7 cellular contexts compared by ENCODE assay signal in genomic region chr6:157143171-157143884, GRCh38.
DNase-seq lines count a peak whose midpoint lies in the region; ATAC-seq and TF ChIP-seq lines count a peak whose summit lies in the region.

No MANE protein-coding gene starts in this region.

- peaks cover 28 to 45% of the 10 kb centered on the region in 2 experiments for H3K4me1 ChIP-seq in SK-N-SH (ENCODE audit: control insufficient read depth in 1 of 2, insufficient read depth in 2 of 2, low read depth in 1 of 2, low read length in 1 of 2)

- ATAC-seq in GM21576 (IDR thresholded peaks at IDR 0.05; ENCODE audit: unreplicated experiment): no peak

- TF ChIP-seq RAD21 in SK-N-SH (IDR thresholded peaks at IDR 0.05; ENCODE audit: low read length): no peak

- H3K36me3 Mint-ChIP-seq in HFFc6 (ENCODE audit: low read depth) (peaks cover 12% of the 10 kb centered on the region), progenitor cell of endocrine pancreas (ENCODE audit: insufficient read depth) (peaks cover 13% of the 10 kb centered on the region)

- no peaks in the 10 kb centered on the region for H3K9me3 Mint-ChIP-seq in HFFc6
- H3K9me3 Mint-ChIP-seq in progenitor cell of endocrine pancreas (ENCODE audit: low read depth): no peaks in the 10 kb centered on the region

- CTCF ChIA-PET in SK-N-SH (lab: Yijun Ruan, JAX): interaction anchor here (0.5 to 3.4 kb wide), 9 partner anchors 15 to 172 kb away, joined by 3 to 15 read pairs (median 3); no protein-coding TSS in a partner anchor

- DNase-seq in HFFc6 (peak; percentile 20), SK-N-SH (peak; percentile 82), fibroblast of the conjunctiva (ENCODE audit: low read depth) (peak; percentile 58), progenitor cell of endocrine pancreas (ENCODE audit: low spot score, unreplicated experiment) (no peak), superior temporal gyrus (ENCODE audit: extremely low spot score) (no peak)
- peak; percentile 26 to 29 for DNase-seq in stimulated activated CD8-positive, alpha-beta memory T cell treated with anti-CD3 and anti-CD28 coated beads, Interleukin-15, amount 100 ng/mL, for 48 hours (ENCODE audit: low read depth in 2 of 2)

- H3K4me1 Mint-ChIP-seq in HFFc6 (ENCODE audit: low read depth) (peaks cover 56% of the 10 kb centered on the region), progenitor cell of endocrine pancreas (ENCODE audit: low read depth) (no peaks in the 10 kb centered on the region)

- no peaks in the 10 kb centered on the region for H3K27me3 ChIP-seq in SK-N-SH (ENCODE audit: insufficient read depth)

- H3K4me3 Mint-ChIP-seq in HFFc6 (no peak overlapping the region; the same call in 1 of the 2 replicates), progenitor cell of endocrine pancreas (ENCODE audit: low read depth) (no peak overlapping the region)

- H3K27me3 Mint-ChIP-seq in HFFc6 (ENCODE audit: insufficient read depth): peaks cover 6% of the 10 kb centered on the region
- no peaks in the 10 kb centered on the region for H3K27me3 Mint-ChIP-seq in progenitor cell of endocrine pancreas

- peaks cover 30% of the 10 kb centered on the region for H3F3A ChIP-seq in SK-N-SH (replicated peaks; ENCODE audit: insufficient read depth)

- no peak overlapping the region for H2AFZ ChIP-seq in SK-N-SH (ENCODE audit: low read depth)

- POLR2A ChIA-PET in SK-N-SH (lab: Yijun Ruan, JAX): no interaction called here

- H3K36me3 ChIP-seq in SK-N-SH (replicated peaks in 1 of 2; ENCODE audit: control insufficient read depth in 1 of 2, insufficient read depth in 2 of 2, low read length in 1 of 2): peaks cover 13 to 18% of the 10 kb centered on the region in 2 experiments

- no peaks in the 10 kb centered on the region for H3K9me2 ChIP-seq in SK-N-SH

- H3K9ac ChIP-seq in SK-N-SH: peak overlapping the region; percentile 38

- H3K4me3 ChIP-seq in SK-N-SH (ENCODE audit: low read depth in 2 of 2, low read length in 1 of 2): no peak overlapping the region

- no peak for TF ChIP-seq CTCF in HFFc6 (IDR thresholded peaks at IDR 0.05)
- no peak for TF ChIP-seq CTCF in SK-N-SH (IDR thresholded peaks at IDR 0.05)
- TF ChIP-seq CTCF in progenitor cell of endocrine pancreas (IDR thresholded peaks at IDR 0.05; ENCODE audit: unreplicated experiment): no peak

- peak; percentile 75 to 79; a peak in 3 of 4 replicates for TF ChIP-seq EP300 in SK-N-SH (IDR thresholded peaks at IDR 0.05; ENCODE audit: borderline replicate concordance in 1 of 2, low read depth in 1 of 2, low read length in 1 of 2)

- peaks cover 4% of the 10 kb centered on the region; the same call in 1 of the 2 replicates for H3K79me2 ChIP-seq in SK-N-SH (ENCODE audit: insufficient read depth)

- peaks cover 5% of the 10 kb centered on the region; the same call in 1 of the 2 replicates for H4K20me1 ChIP-seq in SK-N-SH (ENCODE audit: insufficient read depth)

- H3K4me2 ChIP-seq in SK-N-SH: peak overlapping the region; percentile 72

- WGBS in SK-N-SH (ENCODE audit: low lambda C conversion rate): 18% methylated on average over 10 of the region's 10 CpGs

- H3K27ac ChIP-seq in SK-N-SH (ENCODE audit: low read depth in 2 of 2, low read length in 1 of 2): peak overlapping the region; percentile 88 to 94

- no peaks in the 10 kb centered on the region for H3K9me3 ChIP-seq in SK-N-SH

- H3K27ac Mint-ChIP-seq in HFFc6: peak overlapping the region; percentile 31
- H3K27ac Mint-ChIP-seq in progenitor cell of endocrine pancreas: no peak overlapping the region

TF ChIP-seq in SK-N-SH, 30 proteins besides CTCF, POLR2A, EP300 and RAD21 (continues in another document):
- TF ChIP-seq SIN3A (IDR thresholded peaks at IDR 0.05; ENCODE audit: borderline replicate concordance, low read depth, low read length) (peak; percentile 67; the same call in 1 of the 2 replicates), GATA2 (CRISPR knock-in tag; IDR thresholded peaks at IDR 0.05) (peak; percentile 47), ZBTB33 (IDR thresholded peaks at IDR 0.05; ENCODE audit: borderline replicate concordance, low read depth) (0 out of 2 replicates have a peak, but pooled peaks have one; percentile 18), USF2 (IDR thresholded peaks at IDR 0.05; ENCODE audit: borderline replicate concordance, low read depth, low read length) (no peak), NFIC (IDR thresholded peaks at IDR 0.05; ENCODE audit: borderline replicate concordance) (peak; percentile 94), FOXM1 (IDR thresholded peaks at IDR 0.05; ENCODE audit: low read depth) (no peak), RFX5 (IDR thresholded peaks at IDR 0.05; ENCODE audit: low read length) (no peak), TAF1 (IDR thresholded peaks at IDR 0.05; ENCODE audit: borderline replicate concordance, low read depth, low read length) (no peak), POLR2AphosphoS5 (IDR thresholded peaks at IDR 0.05; ENCODE audit: low read depth, low read length) (peak; percentile 50; the same call in 1 of the 2 replicates), ELF1 (IDR thresholded peaks at IDR 0.05) (no peak), GABPA (IDR thresholded peaks at IDR 0.05; ENCODE audit: low read depth) (no peak), JUND (IDR thresholded peaks at IDR 0.05) (peak; percentile 67; the same call in 1 of the 2 replicates), FOSL2 (IDR thresholded peaks at IDR 0.05; ENCODE audit: borderline replicate concordance, low read depth) (peak; percentile 69), MXI1 (IDR thresholded peaks at IDR 0.05; ENCODE audit: low read depth, low read length) (no peak; the same call in 1 of the 2 replicates), CHD2 (IDR thresholded peaks at IDR 0.05; ENCODE audit: low read length, partially characterized antibody) (peak; percentile 76), RXRA (IDR thresholded peaks at IDR 0.05; ENCODE audit: borderline replicate concordance, low read depth) (peak; percentile 35; the same call in 1 of the 2 replicates), FOXJ3 (CRISPR knock-in tag; IDR thresholded peaks at IDR 0.05) (peak; percentile 80), EZH2phosphoT487 (IDR thresholded peaks at IDR 0.05; ENCODE audit: borderline replicate concordance, low read depth) (no peak), USF1 (IDR thresholded peaks at IDR 0.05; ENCODE audit: borderline replicate concordance, low read depth) (no peak), MEF2A (IDR thresholded peaks at IDR 0.05; ENCODE audit: borderline replicate concordance, low read depth) (no peak), SMC3 (IDR thresholded peaks at IDR 0.05; ENCODE audit: low read depth, low read length) (no peak), YY1 (IDR thresholded peaks at IDR 0.05; ENCODE audit: low read depth) (no peak), NRF1 (IDR thresholded peaks at IDR 0.05; ENCODE audit: low read depth, low read length) (no peak)
- TF ChIP-seq, protein P1, sequence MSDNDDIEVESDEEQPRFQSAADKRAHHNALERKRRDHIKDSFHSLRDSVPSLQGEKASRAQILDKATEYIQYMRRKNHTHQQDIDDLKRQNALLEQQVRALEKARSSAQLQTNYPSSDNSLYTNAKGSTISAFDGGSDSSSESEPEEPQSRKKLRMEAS (IDR thresholded peaks at IDR 0.05; ENCODE audit: low read depth): 0 out of 2 replicates have a peak, but pooled peaks have one; percentile 15
- TF ChIP-seq, protein P2, sequence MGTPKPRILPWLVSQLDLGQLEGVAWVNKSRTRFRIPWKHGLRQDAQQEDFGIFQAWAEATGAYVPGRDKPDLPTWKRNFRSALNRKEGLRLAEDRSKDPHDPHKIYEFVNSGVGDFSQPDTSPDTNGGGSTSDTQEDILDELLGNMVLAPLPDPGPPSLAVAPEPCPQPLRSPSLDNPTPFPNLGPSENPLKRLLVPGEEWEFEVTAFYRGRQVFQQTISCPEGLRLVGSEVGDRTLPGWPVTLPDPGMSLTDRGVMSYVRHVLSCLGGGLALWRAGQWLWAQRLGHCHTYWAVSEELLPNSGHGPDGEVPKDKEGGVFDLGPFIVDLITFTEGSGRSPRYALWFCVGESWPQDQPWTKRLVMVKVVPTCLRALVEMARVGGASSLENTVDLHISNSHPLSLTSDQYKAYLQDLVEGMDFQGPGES (IDR thresholded peaks at IDR 0.05; ENCODE audit: low read depth, low read length): no peak

Comparison
In these comparisons a context has a peak if more than half of its experiments do, and no peak if none do; other contexts are left out.
1. DNase-seq: peak in HFFc6 (single experiment), SK-N-SH (single experiment), fibroblast of the conjunctiva (single experiment) and stimulated activated CD8-positive, alpha-beta memory T cell treated with anti-CD3 and anti-CD28 coated beads, Interleukin-15, amount 100 ng/mL, for 48 hours (2 of 2); none in progenitor cell of endocrine pancreas (single experiment) and superior temporal gyrus (single experiment).